In genomic region chr12:108253540-108253939, GRCh38 we compare ENCODE assay signal across 15 cellular contexts.
A peak's percentile ranks its signal among the peaks of the same experiment; 100 is the strongest.
DNase-seq lines count a peak whose midpoint lies in the region; ATAC-seq lines count a peak whose summit lies in the region.
"Had no signal": no experiment of that assay in that cellular context is flagged by ENCODE, and none has a peak within 500 bp of the region (broad histone marks: within the 10 kb centered on the region; RNA-seq: fewer than 3 reads in every experiment).

No MANE protein-coding gene starts in this region.

- no peak overlapping the region for H3K4me3 ChIP-seq in neuron (ENCODE audit: low read length)
- H3K4me3 ChIP-seq: smooth muscle cell, thyroid gland had no signal

- H2AFZ ChIP-seq in neuron (ENCODE audit: low read depth, low read length), result peak overlapping the region; percentile 41

- H3K9me3 ChIP-seq in neuron (ENCODE audit: low read length), result no peaks in the 10 kb centered on the region
- H3K9me3 ChIP-seq: thyroid gland had no signal

- no peaks in the 10 kb centered on the region for H3K27me3 ChIP-seq in neuron (ENCODE audit: insufficient read depth, low read length)
- H3K27me3 ChIP-seq: thyroid gland had no signal

- peak overlapping the region; percentile 26 for H3K27ac ChIP-seq in cingulate gyrus (ENCODE audit: low read depth, low read length)
- H3K27ac ChIP-seq: thyroid gland had no signal

- no peaks in the 10 kb centered on the region for H3K36me3 ChIP-seq in neuron (ENCODE audit: insufficient read depth, low read length)

- ATAC-seq in GM19455 (IDR thresholded peaks at IDR 0.05; ENCODE audit: unreplicated experiment), result no peak
- ATAC-seq: activated naive CD8-positive, alpha-beta T cell treated with anti-CD3 and anti-CD28 coated beads, Interleukin-2, amount 50 U/mL, for 24 hours; left colon had no signal

- H3K4me1 ChIP-seq in neuron (ENCODE audit: insufficient read depth, low read length), result peaks cover 38% of the 10 kb centered on the region
- H3K4me1 ChIP-seq: thyroid gland had no signal

- DNase-seq in H4 (ENCODE audit: low spot score), result peak; percentile 32
- DNase-seq in NCI-H524 treated with DMSO at 0.1 percent for 48 hours (lab: John Stamatoyannopoulos, UW), result peak; percentile 24
- DNase-seq in mesenteric fat pad (ENCODE audit: low spot score), result no peak
- DNase-seq in stimulated activated CD4-positive, alpha-beta T cell treated with anti-CD3 and anti-CD28 coated beads, Interleukin-2, amount 100 ng/mL, for 24 hours, result no peak
- no peak for DNase-seq in islet precursor cell
- DNase-seq: activated CD8-positive, alpha-beta memory T cell treated with anti-CD3 and anti-CD28 coated beads for 24 hours; activated naive CD8-positive, alpha-beta T cell treated with anti-CD3 and anti-CD28 coated beads, Interleukin-2, amount 50 U/mL, for 24 hours; AML-193; left colon; NCI-H2029; thyroid gland had no signal

Comparison
In these comparisons a context has a peak if more than half of its experiments do, and no peak if none do; other contexts are left out.
1. DNase-seq: peak in H4 (single experiment) and NCI-H524 treated with DMSO at 0.1 percent for 48 hours (single experiment); none in mesenteric fat pad (single experiment), stimulated activated CD4-positive, alpha-beta T cell treated with anti-CD3 and anti-CD28 coated beads, Interleukin-2, amount 100 ng/mL, for 24 hours (0 of 2) and islet precursor cell (single experiment).